In the genomic region with DNA sequence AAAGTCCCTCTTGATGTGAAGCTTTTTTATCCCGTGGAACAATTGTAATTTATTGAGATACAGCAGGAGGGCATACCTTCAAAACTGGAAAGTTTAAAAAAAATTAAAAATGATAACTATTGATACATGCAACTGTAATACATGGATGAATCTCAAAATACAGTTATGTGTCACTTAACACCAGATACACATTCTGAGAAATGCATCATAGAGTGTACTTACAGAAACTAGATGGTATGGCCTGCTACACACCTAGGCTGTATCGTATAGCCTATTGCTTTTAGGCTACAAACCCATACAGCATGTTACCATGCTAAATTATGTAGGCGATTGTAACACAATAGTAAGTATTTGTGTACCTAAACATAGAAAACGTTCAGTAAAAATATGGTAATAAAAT, we compare ENCODE assay signal across 22 cellular contexts. TPM values are rescaled to one million over a fixed set of nuclear protein-coding genes. Genes with fewer than 3 reads are reported as not detected.
DNase-seq lines count a peak whose midpoint lies in the region; ATAC-seq, FAIRE-seq and TF ChIP-seq lines count a peak whose summit lies in the region.
"Had no signal": no experiment of that assay in that cellular context is flagged by ENCODE, and none has a peak within 500 bp of the region (broad histone marks: within the 10 kb centered on the region; RNA-seq: fewer than 3 reads in every experiment).

No MANE protein-coding gene starts in this region.

- 76% methylated on average over 4 of the region's 4 CpGs for WGBS in GM12878 (ENCODE audit: insufficient coverage, insufficient replicate concordance, low lambda C conversion rate, missing lambda C conversion rate)
- WGBS in pancreas, 2 donors, result 71 to 86% methylated on average over 4 of the region's 4 CpGs

- H3K9me3 ChIP-seq in GM12878 (replicated peaks; ENCODE audit: control insufficient read depth, insufficient read depth, low read length), result no peaks in the 10 kb centered on the region
- H3K9me3 ChIP-seq in pancreas, result no peaks in the 10 kb centered on the region
- H3K9me3 ChIP-seq: BE2C had no signal

- H3K9ac ChIP-seq in GM12878 (ENCODE audit: control insufficient read depth, insufficient read depth, low read length), result no peak overlapping the region

- H3K79me2 ChIP-seq in GM12878 (ENCODE audit: control insufficient read depth, insufficient read depth, low read length), result no peaks in the 10 kb centered on the region

- TF ChIP-seq EP300 in GM12878 (IDR thresholded peaks at IDR 0.05; ENCODE audit: borderline replicate concordance in 1 of 2, control insufficient read depth in 1 of 2, low read depth in 2 of 2, low read length in 2 of 2), result no peak

- TF ChIP-seq RAD21 in GM12878 (IDR thresholded peaks at IDR 0.05; ENCODE audit: insufficient read depth, low read depth, low read length), result no peak

- no peaks in the 10 kb centered on the region for H3K36me3 ChIP-seq in GM12878 (ENCODE audit: control insufficient read depth in 2 of 2, insufficient read depth in 2 of 2, low read length in 1 of 2)
- H3K36me3 ChIP-seq in pancreas, result no peaks in the 10 kb centered on the region
- H3K36me3 ChIP-seq: BE2C had no signal

- no peak for TF ChIP-seq POLR2A in GM12878 (IDR thresholded peaks at IDR 0.05; ENCODE audit: low read depth, low read length)

- in situ Hi-C loops in GM12878 (cut with MboI), result no loop called here

- no TSS peak for BruUV-seq in GM12878 (replicated peaks; lab: Mats Ljungman, UMichigan)

- FAIRE-seq in GM12878 (lab: Jason Lieb, UNC) (no peak), pancreas (lab: Jason Lieb, UNC) (no peak)
- FAIRE-seq: GM12891, GM19239, H54 had no signal

- H3K4me3 Mint-ChIP-seq in activated T-cell treated with anti-CD3 and anti-CD28 coated beads, Interleukin-2, amount 50 U/mL, for 72 hours, result no peak overlapping the region
- no peak overlapping the region for H3K4me3 Mint-ChIP-seq in naive B cell
- H3K4me3 Mint-ChIP-seq: CD4-positive, CD25-positive, alpha-beta regulatory T cell; CD8-positive, alpha-beta memory T cell; GM23338 had no signal

- SMC1A ChIA-PET in GM12878 (lab: Charles Lee; ENCODE audit: uncharacterized antibody, unreplicated experiment), result interaction anchor here (1.3 kb wide), 1 partner anchor 12 kb away, joined by 4 read pairs; no protein-coding TSS in a partner anchor

- intact Hi-C loops in GM12878 (cut with micrococcal nuclease; ENCODE audit: unreplicated experiment) (no loop called here), pancreas (cut with DNase I) (no loop called here)

- peak; percentile 69 to 79 for ATAC-seq in activated T-cell treated with anti-CD3 and anti-CD28 coated beads, Interleukin-2, amount 50 U/mL, for 72 hours (replicated peaks in 1 of 2)
- peak; percentile 21; the same call in 1 of the 3 replicates for ATAC-seq in GM12878
- no peak for ATAC-seq in naive B cell (ENCODE audit: low read depth in 2 of 2)
- ATAC-seq in pancreas, result no peak
- ATAC-seq: GM23338 had no signal

- no peak overlapping the region for H2AFZ ChIP-seq in GM12878 (ENCODE audit: control insufficient read depth, low read depth, low read length)

- RAD21 ChIA-PET in GM12878 (lab: Charles Lee; ENCODE audit: unreplicated experiment), result no interaction called here

- no peak overlapping the region for H3K27ac ChIP-seq in GM12878 (ENCODE audit: control insufficient read depth, insufficient read depth)
- H3K27ac ChIP-seq in pancreas, result no peak overlapping the region

- no peak overlapping the region for H3K27ac Mint-ChIP-seq in activated T-cell treated with anti-CD3 and anti-CD28 coated beads, Interleukin-2, amount 50 U/mL, for 72 hours
- H3K27ac Mint-ChIP-seq in naive B cell, result peak overlapping the region in 5 of 6 donors; percentile 42 to 98 (median 95)
- H3K27ac Mint-ChIP-seq: CD4-positive, CD25-positive, alpha-beta regulatory T cell; CD8-positive, alpha-beta memory T cell; GM23338 had no signal

- no peaks in the 10 kb centered on the region for H3K36me3 Mint-ChIP-seq in activated T-cell treated with anti-CD3 and anti-CD28 coated beads, Interleukin-2, amount 50 U/mL, for 72 hours (ENCODE audit: insufficient read depth in 2 of 2)
- no peaks in the 10 kb centered on the region for H3K36me3 Mint-ChIP-seq in naive B cell
- H3K36me3 Mint-ChIP-seq: CD4-positive, CD25-positive, alpha-beta regulatory T cell; CD8-positive, alpha-beta memory T cell had no signal

- H3K4me1 ChIP-seq in GM12878 (ENCODE audit: control insufficient read depth, insufficient read depth, low read length) (peaks cover 5% of the 10 kb centered on the region; the same call in 1 of the 2 replicates), pancreas (no peaks in the 10 kb centered on the region)
- H3K4me1 ChIP-seq: BE2C had no signal

- H3K4me3 ChIP-seq in GM12878 (no peak overlapping the region), pancreas (no peak overlapping the region)
- H3K4me3 ChIP-seq: GM23338 had no signal

- H3K27me3 ChIP-seq in GM12878 (replicated peaks in 1 of 2; ENCODE audit: control insufficient read depth in 2 of 2, insufficient read depth in 2 of 2, low read length in 1 of 2) (no peaks in the 10 kb centered on the region; a peak in 2 of 4 replicates), pancreas (peaks cover 0 to 2% (median 0%) of the 10 kb centered on the region in 4 donors)
- H3K27me3 ChIP-seq: BE2C had no signal

- POLR2A ChIA-PET in GM12878 (lab: Charles Lee), result no interaction called here

- H4K20me1 ChIP-seq in GM12878 (ENCODE audit: control insufficient read depth, insufficient read depth), result no peaks in the 10 kb centered on the region

- DNase-seq in activated T-cell treated with anti-CD3 and anti-CD28 coated beads, Interleukin-2, amount 50 U/mL, for 72 hours, result no peak
- no peak for DNase-seq in activated T-cell treated with anti-CD3 and anti-CD28 coated beads, Interleukin-2, amount 50 U/mL, for 48 hours
- DNase-seq in GM12878 (ENCODE audit: low read depth, low spot score) (no peak), naive B cell (no peak), occipital lobe (lab: John Stamatoyannopoulos, UW) (no peak), pancreas (no peak)
- DNase-seq: BE2C; C1 segment of cervical spinal cord; CD4-positive, CD25-positive, alpha-beta regulatory T cell; CD8-positive, alpha-beta memory T cell; COR-L47; DMS 273 treated with DMSO at 0.1 percent for 48 hours; DMS53; DND-41; EL; HCEC 1CT had no signal

- CTCF ChIA-PET in GM12878 (lab: Yijun Ruan, JAX), result interaction anchor here (1.5 to 2.3 kb wide), 2 partner anchors 34 to 36 kb away, joined by 5 to 17 read pairs; no protein-coding TSS in a partner anchor

- no peak overlapping the region for H3K4me2 ChIP-seq in GM12878 (ENCODE audit: control insufficient read depth, insufficient read depth)
- H3K4me2 ChIP-seq: GM23338 had no signal

- no peaks in the 10 kb centered on the region for H3K9me3 Mint-ChIP-seq in activated T-cell treated with anti-CD3 and anti-CD28 coated beads, Interleukin-2, amount 50 U/mL, for 72 hours
- peaks cover 0 to 2% (median 0%) of the 10 kb centered on the region in 7 donors for H3K9me3 Mint-ChIP-seq in naive B cell
- H3K9me3 Mint-ChIP-seq: CD8-positive, alpha-beta memory T cell; GM23338 had no signal

- H3K27me3 Mint-ChIP-seq in activated T-cell treated with anti-CD3 and anti-CD28 coated beads, Interleukin-2, amount 50 U/mL, for 72 hours (ENCODE audit: low read depth), result peaks cover 4% of the 10 kb centered on the region
- H3K27me3 Mint-ChIP-seq in naive B cell, result no peaks in the 10 kb centered on the region

- no peak for TF ChIP-seq CTCF in GM12878 (IDR thresholded peaks at IDR 0.05 in 2 of 3, conservative IDR thresholded peaks at IDR 0.05 in 1 of 3; ENCODE audit: control insufficient read depth in 2 of 3, extremely low read depth in 1 of 3, insufficient read depth in 1 of 3, low read depth in 3 of 3, low read length in 3 of 3)
- TF ChIP-seq CTCF in pancreas (IDR thresholded peaks at IDR 0.05), result no peak

- H3K4me1 Mint-ChIP-seq in activated T-cell treated with anti-CD3 and anti-CD28 coated beads, Interleukin-2, amount 50 U/mL, for 72 hours (ENCODE audit: low read depth), result no peaks in the 10 kb centered on the region
- H3K4me1 Mint-ChIP-seq in naive B cell, result peaks cover 4 to 20% (median 13%) of the 10 kb centered on the region in 3 donors
- H3K4me1 Mint-ChIP-seq: CD8-positive, alpha-beta memory T cell had no signal

RNA-seq across cellular contexts. Expression of a gene that starts 7.1 kb away (rescaled TPM):
- total RNA-seq in activated T-cell treated with anti-CD3 and anti-CD28 coated beads, Interleukin-2, amount 50 U/mL, for 72 hours, result not detected
- not detected in 2 replicates for total RNA-seq in GM12878 (2013; cell fraction: nucleolus; rRNA removed)
- total RNA-seq in GM12878 (2014; rRNA removed) (0.33 TPM in 1 of 2 replicates, not detected in the other), GM12878 (2014; rRNA removed; fragmentation: Illumina TruSeq; extraction: Trizol) (not detected in 2 replicates), GM12878 (2021) (not detected in 2 replicates), occipital lobe (1.7 TPM), pancreas (not detected)
- polyA plus RNA-seq in GM12878 (2011; ENCODE audit: low read depth), result not detected
- polyA plus RNA-seq in GM12878 (2011; rRNA removed) (not detected in 2 replicates), GM12878 (2014; fragmentation: Illumina TruSeq; extraction: Trizol) (0.10 and 1.4 TPM in 2 replicates), GM12878 (2014; fragmentation: Nextera tagmentation; extraction: Ambion mirVana) (under 1 TPM; 0.05 to 0.13 TPM), GM12878 (2014; rRNA removed) (0.11 TPM in 1 of 2 replicates, not detected in the other), GM12878 (2016; fragmentation: Nextera tagmentation; extraction: Ambion mirVana) (not detected), naive B cell (ENCODE audit: low read depth in 6 of 6) (not detected), pancreas (under 1 TPM in 1 of 2 donors, not detected in 1; 0.23 TPM)
- not detected in 2 replicates for polyA plus RNA-seq in GM12878 (2011; cell fraction: cytosol; rRNA removed)
- not detected in 2 replicates for polyA plus RNA-seq in GM12878 (2011; cell fraction: nucleus; rRNA removed)
- not detected in 2 replicates for polyA plus RNA-seq in GM12878 (2012)
- not detected in 2 replicates for polyA minus RNA-seq in GM12878 (2011; rRNA and poly(A)+ RNA removed)
- polyA minus RNA-seq in GM12878 (2011; cell fraction: cytosol; rRNA and poly(A)+ RNA removed), result not detected in 2 replicates
- not detected in 2 replicates for polyA minus RNA-seq in GM12878 (2011; cell fraction: nucleus; rRNA and poly(A)+ RNA removed)
- total RNA-seq: A172; CD4-positive, CD25-positive, alpha-beta regulatory T cell; CD8-positive, alpha-beta memory T cell; G401; GM23338 had no signal
- polyA plus RNA-seq: CD4-positive, CD25-positive, alpha-beta regulatory T cell; CD8-positive, alpha-beta memory T cell; GM23338 had no signal

RNA-seq across cellular contexts. Expression of a gene that starts 12.8 kb away (rescaled TPM):
- total RNA-seq in activated T-cell treated with anti-CD3 and anti-CD28 coated beads, Interleukin-2, amount 50 U/mL, for 72 hours, result 10 to 100 TPM; 15.1 to 16.7 TPM
- total RNA-seq in GM12878 (2013; cell fraction: nucleolus; rRNA removed), result 16.1 and 18.2 TPM in 2 replicates
- 19.1 and 19.6 TPM in 2 replicates for total RNA-seq in GM12878 (2014; rRNA removed)
- total RNA-seq in GM12878 (2014; rRNA removed; fragmentation: Illumina TruSeq; extraction: Trizol), result 21.2 and 23.0 TPM in 2 replicates
- 14.8 and 19.2 TPM in 2 replicates for total RNA-seq in GM12878 (2021)
- 6.1 TPM for polyA plus RNA-seq in GM12878 (2011; ENCODE audit: low read depth)
- 16.1 and 25.7 TPM in 2 replicates for polyA plus RNA-seq in GM12878 (2011; rRNA removed)
- polyA plus RNA-seq in GM12878 (2011; cell fraction: cytosol; rRNA removed), result 7.6 and 9.5 TPM in 2 replicates
- 5.8 and 6.2 TPM in 2 replicates for polyA plus RNA-seq in GM12878 (2011; cell fraction: nucleus; rRNA removed)
- polyA plus RNA-seq in GM12878 (2012), result 5.9 and 7.6 TPM in 2 replicates
- 19.7 and 23.2 TPM in 2 replicates for polyA plus RNA-seq in GM12878 (2014; fragmentation: Illumina TruSeq; extraction: Trizol)
- polyA plus RNA-seq in GM12878 (2014; fragmentation: Nextera tagmentation; extraction: Ambion mirVana), result 1 to 10 TPM; 3.5 to 4.5 TPM
- polyA plus RNA-seq in GM12878 (2014; rRNA removed), result 10.5 and 11.8 TPM in 2 replicates
- polyA plus RNA-seq in GM12878 (2016; fragmentation: Nextera tagmentation; extraction: Ambion mirVana), result 10 to 100 TPM; 20.5 to 21.2 TPM
- polyA minus RNA-seq in GM12878 (2011; rRNA and poly(A)+ RNA removed), result 13.9 and 17.3 TPM in 2 replicates
- 7.6 and 14.1 TPM in 2 replicates for polyA minus RNA-seq in GM12878 (2011; cell fraction: cytosol; rRNA and poly(A)+ RNA removed)
- 2.8 and 7.9 TPM in 2 replicates for polyA minus RNA-seq in GM12878 (2011; cell fraction: nucleus; rRNA and poly(A)+ RNA removed)
- polyA plus RNA-seq in naive B cell (ENCODE audit: low read depth in 6 of 6), result 1 to 10 TPM; 1.2 to 5.1 (median 3.6) TPM
- 41.0 TPM for total RNA-seq in occipital lobe
- 1 to 10 TPM in 3 of 6 donors, under 1 TPM in 3; 0.19 to 1.6 (median 0.74) TPM for total RNA-seq in pancreas
- polyA plus RNA-seq in pancreas, result under 1 TPM; 0.42 to 0.92 TPM

Comparison
In these comparisons a context has a peak if more than half of its experiments do, and no peak if none do; other contexts are left out.
1. ATAC-seq: peak in activated T-cell treated with anti-CD3 and anti-CD28 coated beads, Interleukin-2, amount 50 U/mL, for 72 hours (2 of 2) and GM12878 (single experiment); none in naive B cell (0 of 2) and pancreas (0 of 4).
2. RNA of a gene that starts 12.8 kb away (total RNA-seq): 41.0 TPM in occipital lobe (single experiment), 14.8 to 23.0 TPM in GM12878 and 15.1 to 16.7 TPM in activated T-cell treated with anti-CD3 and anti-CD28 coated beads, Interleukin-2, amount 50 U/mL, for 72 hours; 0.19 to 1.6 TPM in pancreas; every median in the first group is over 4 times any median in the second.